Comparison of ENCODE assay signal across 24 cellular contexts in the genomic region with DNA sequence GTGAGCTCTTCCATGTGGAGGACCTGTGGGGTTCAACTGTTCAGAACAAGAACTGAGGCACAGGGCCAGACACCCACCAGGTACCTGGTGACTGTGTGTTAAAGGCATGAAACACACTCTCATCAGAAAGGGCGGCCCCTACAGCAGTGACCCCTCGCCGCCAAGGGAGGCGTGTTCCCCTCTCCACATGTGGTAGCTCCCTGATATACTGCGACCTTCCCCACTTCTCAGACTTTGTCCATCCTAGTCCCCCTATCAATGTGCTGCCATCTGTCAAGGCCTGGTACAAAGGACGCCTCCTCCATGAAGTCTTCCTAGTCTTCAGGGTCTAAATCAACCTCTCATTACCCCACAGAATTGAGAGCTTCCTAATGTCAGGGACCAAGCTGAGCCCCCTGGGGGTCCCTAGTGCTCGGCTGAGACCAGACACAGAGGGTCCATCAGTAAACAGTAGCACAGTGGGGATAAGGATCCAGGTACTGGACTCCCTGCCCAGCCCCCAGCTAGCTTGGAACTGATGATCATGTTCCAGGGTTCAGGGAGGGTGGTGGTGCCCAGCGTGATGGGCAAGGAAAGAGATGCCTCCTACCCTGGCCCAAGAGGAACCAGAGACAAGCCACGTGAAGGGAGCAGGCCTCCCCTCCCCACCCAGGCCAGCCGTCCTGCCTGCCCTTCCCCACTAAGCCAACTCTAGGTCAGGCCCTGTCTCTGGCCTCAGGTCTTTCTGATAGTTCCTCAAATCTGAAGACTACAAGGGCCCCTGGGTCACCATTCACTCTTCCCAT. TPM values are rescaled to one million over a fixed set of nuclear protein-coding genes. Genes with fewer than 3 reads are reported as not detected.
A peak's percentile ranks its signal among the peaks of the same experiment; 100 is the strongest.
DNase-seq lines count a peak whose midpoint lies in the region; ATAC-seq, FAIRE-seq and TF ChIP-seq lines count a peak whose summit lies in the region.
"Had no signal": no experiment of that assay in that cellular context is flagged by ENCODE, and none has a peak within 500 bp of the region (broad histone marks: within the 10 kb centered on the region; RNA-seq: fewer than 3 reads in every experiment).

No MANE protein-coding gene starts in this region.

- no peaks in the 10 kb centered on the region for H3K4me1 ChIP-seq in right lobe of liver
- H3K4me1 ChIP-seq in HepG2 (ENCODE audit: insufficient read depth, low read length): peaks cover 23% of the 10 kb centered on the region
- H3K4me1 ChIP-seq in esophagus muscularis mucosa: peaks cover 39 to 97% (median 91%) of the 10 kb centered on the region in 4 donors
- peaks cover 5% of the 10 kb centered on the region for H3K4me1 ChIP-seq in osteoblast (ENCODE audit: insufficient read depth, low read length)
- H3K4me1 ChIP-seq in transverse colon: peaks cover 17 to 40% (median 36%) of the 10 kb centered on the region in 4 donors
- H3K4me1 ChIP-seq in Peyer's patch: peaks cover 0 to 24% (median 0%) of the 10 kb centered on the region in 4 donors

- no peak for TF ChIP-seq RAD21 in HepG2 (CRISPR knock-in tag; IDR thresholded peaks at IDR 0.05)

- DNase-seq in right lobe of liver: peak in 1 of 3 donors; percentile 55
- DNase-seq in HepG2 (ENCODE audit: low spot score): no peak
- no peak for DNase-seq in esophagus muscularis mucosa (ENCODE audit: extremely low spot score)
- DNase-seq in osteoblast (ENCODE audit: insufficient read length, low spot score, missing footprints): peak; percentile 53
- DNase-seq in transverse colon: no peak
- no peak for DNase-seq in kidney glomerular epithelial cell (lab: John Stamatoyannopoulos, UW)
- no peak for DNase-seq in Peyer's patch
- DNase-seq in glomerular visceral epithelial cell (ENCODE audit: extremely low spot score): no peak
- DNase-seq: DMS53, GDM1, GOT3, KBM-7, NCI-H1092, NCI-H1436, NCI-H187 treated with DMSO at 0.1 percent for 48 hours, NCI-H2107, NCI-H446 treated with DMSO at 0.1 percent for 48 hours, NCI-H526 treated with DMSO at 0.1 percent for 48 hours, OCI-M1, SIG-M5 had no signal

- H3K36me3 ChIP-seq in right lobe of liver (no peaks in the 10 kb centered on the region), HepG2 (replicated peaks in 1 of 2; ENCODE audit: control insufficient read depth in 1 of 2, insufficient read depth in 2 of 2, low read length in 2 of 2) (no peaks in the 10 kb centered on the region), esophagus muscularis mucosa (no peaks in the 10 kb centered on the region), osteoblast (ENCODE audit: insufficient read depth, low read length) (no peaks in the 10 kb centered on the region), transverse colon (no peaks in the 10 kb centered on the region), Peyer's patch (no peaks in the 10 kb centered on the region)

- no TSS peak for BruUV-seq in HepG2 (replicated peaks; lab: Mats Ljungman, UMichigan)

- H3K79me2 ChIP-seq in HepG2 (ENCODE audit: insufficient read depth, low read length) (no peaks in the 10 kb centered on the region), osteoblast (ENCODE audit: insufficient read depth, low read length) (peaks cover 9% of the 10 kb centered on the region)

- TF ChIP-seq EP300 in HepG2 (IDR thresholded peaks at IDR 0.05; ENCODE audit: low read depth in 2 of 2, low read length in 2 of 2) (no peak), HepG2 (CRISPR knock-in tag; IDR thresholded peaks at IDR 0.05; ENCODE audit: borderline replicate concordance) (no peak), esophagus muscularis mucosa (IDR thresholded peaks at IDR 0.05) (no peak), transverse colon (IDR thresholded peaks at IDR 0.05; ENCODE audit: low read depth) (no peak)

- 80% methylated on average over 1 of the region's 10 CpGs for WGBS in right lobe of liver (ENCODE audit: insufficient coverage, low coverage, low lambda C conversion rate, missing lambda C conversion rate)
- WGBS in HepG2 (ENCODE audit: low lambda C conversion rate): 29% methylated on average over 7 of the region's 10 CpGs
- WGBS in esophagus muscularis mucosa: 86% methylated on average over 9 of the region's 10 CpGs
- WGBS in transverse colon (ENCODE audit: low coverage in 1 of 2), 2 donors: 83% methylated on average over 10 of the region's 10 CpGs; no CpG with 5 or more reads in 1 of the 2 donors

- no peak overlapping the region for H3K9ac ChIP-seq in HepG2 (ENCODE audit: insufficient read depth, low read depth, low read length)

- no peak for TF ChIP-seq POLR2A in right lobe of liver (IDR thresholded peaks at IDR 0.05)
- TF ChIP-seq POLR2A in HepG2 (IDR thresholded peaks at IDR 0.05; ENCODE audit: insufficient read depth in 1 of 2, low read depth in 2 of 2, low read length in 2 of 2): no peak
- TF ChIP-seq POLR2A in esophagus muscularis mucosa (IDR thresholded peaks at IDR 0.05; ENCODE audit: low read depth): no peak
- no peak for TF ChIP-seq POLR2A in transverse colon (IDR thresholded peaks at IDR 0.05)
- TF ChIP-seq POLR2A in Peyer's patch (IDR thresholded peaks at IDR 0.05): no peak

- H3K9me3 ChIP-seq in right lobe of liver (no peaks in the 10 kb centered on the region), HepG2 (ENCODE audit: low read length) (no peaks in the 10 kb centered on the region), esophagus muscularis mucosa (no peaks in the 10 kb centered on the region), osteoblast (ENCODE audit: low read depth, low read length) (no peaks in the 10 kb centered on the region), transverse colon (no peaks in the 10 kb centered on the region), Peyer's patch (no peaks in the 10 kb centered on the region)

- H3K27ac ChIP-seq in right lobe of liver (no peak overlapping the region), HepG2 (ENCODE audit: extremely low read length, insufficient read depth, low read length) (no peak overlapping the region), esophagus muscularis mucosa (replicated peaks in 1 of 4) (peak overlapping the region in 3 of 4 donors; percentile 29 to 94 (median 90)), osteoblast (ENCODE audit: low read depth, low read length) (no peak overlapping the region), transverse colon (peak overlapping the region in 3 of 4 donors; percentile 32 to 93 (median 67)), Peyer's patch (no peak overlapping the region)

- no peak for FAIRE-seq in HepG2 (lab: Jason Lieb, UNC)
- FAIRE-seq: A204.1, D721Med, GM18507 had no signal

- H3K4me2 ChIP-seq in HepG2 (ENCODE audit: low read depth, low read length): no peak overlapping the region
- H3K4me2 ChIP-seq in osteoblast (ENCODE audit: insufficient read depth, low read length): no peak overlapping the region

- POLR2A ChIA-PET in HepG2 (lab: Yijun Ruan, JAX): no interaction called here

- in situ Hi-C loops in HepG2 (cut with HindIII; ENCODE audit: extremely low pct_ligation_motif_present, low pct_unique_long_range_greater_than_20kb): no loop called here
- in situ Hi-C loops in transverse colon (cut with MboI; ENCODE audit: low pct_ligation_motif_present in 1 of 4, low pct_unique_long_range_greater_than_20kb in 1 of 4, low sequenced_read_pairs in 3 of 4): no loop called here

- ATAC-seq in right lobe of liver: peak in 3 of 4 donors; percentile 8 to 42 (median 19)
- ATAC-seq in HepG2: no peak
- ATAC-seq: HCT116 had no signal

- CTCF ChIA-PET in HepG2 (lab: Yijun Ruan, JAX; ENCODE audit: low intra/inter-chr PET ratio, low total read pairs): no interaction called here

- H2AFZ ChIP-seq in HepG2 (ENCODE audit: low read length) (no peak overlapping the region), osteoblast (ENCODE audit: low read length) (no peak overlapping the region)

- H3K27me3 ChIP-seq in right lobe of liver (no peaks in the 10 kb centered on the region), HepG2 (ENCODE audit: control insufficient read depth in 1 of 2, insufficient read depth in 2 of 2, low read length in 2 of 2) (peaks cover 2 to 4% of the 10 kb centered on the region in 2 experiments; a peak in 2 of 5 replicates), esophagus muscularis mucosa (no peaks in the 10 kb centered on the region), osteoblast (ENCODE audit: insufficient read depth, low read length) (no peaks in the 10 kb centered on the region), transverse colon (no peaks in the 10 kb centered on the region), Peyer's patch (no peaks in the 10 kb centered on the region)

- no peak for TF ChIP-seq CTCF in right lobe of liver (IDR thresholded peaks at IDR 0.05)
- no peak for TF ChIP-seq CTCF in HepG2 (CRISPR knock-in tag; IDR thresholded peaks at IDR 0.05)
- TF ChIP-seq CTCF in esophagus muscularis mucosa (IDR thresholded peaks at IDR 0.05): no peak
- TF ChIP-seq CTCF in osteoblast (IDR thresholded peaks at IDR 0.05; ENCODE audit: extremely low read depth, low read depth, low read length): no peak
- TF ChIP-seq CTCF in transverse colon (IDR thresholded peaks at IDR 0.05): no peak
- no peak for TF ChIP-seq CTCF in Peyer's patch (IDR thresholded peaks at IDR 0.05)

- H3K4me3 ChIP-seq in right lobe of liver (no peak overlapping the region), HepG2 (replicated peaks in 1 of 3; ENCODE audit: insufficient read depth in 1 of 3, low read depth in 2 of 3, low read length in 3 of 3) (no peak overlapping the region), esophagus muscularis mucosa (no peak overlapping the region), osteoblast (ENCODE audit: insufficient read depth, low read length) (no peak overlapping the region), transverse colon (no peak overlapping the region), Peyer's patch (no peak overlapping the region)

- H4K20me1 ChIP-seq in HepG2 (ENCODE audit: insufficient read depth, low read length) (no peaks in the 10 kb centered on the region), osteoblast (ENCODE audit: insufficient read depth, low read length) (peaks cover 41% of the 10 kb centered on the region)

- intact Hi-C loops in right lobe of liver (cut with DNase I) (no loop called here), HepG2 (cut with micrococcal nuclease; ENCODE audit: unreplicated experiment) (no loop called here), esophagus muscularis mucosa (cut with DNase I) (no loop called here), transverse colon (cut with DNase I; ENCODE audit: low total_unique reads) (no loop called here)

RNA-seq across cellular contexts. Expression of gene SDC3, which starts 10.3 kb away (rescaled TPM):
- total RNA-seq in right lobe of liver (10 to 100 TPM; 13.8 to 45.7 (median 16.2) TPM), HepG2 (2016; rRNA removed; fragmentation: Illumina TruSeq; extraction: Trizol) (0.18 and 0.49 TPM in 2 replicates), esophagus muscularis mucosa (100 to 1,000 TPM in 1 of 4 donors, 10 to 100 TPM in 3; 44.1 to 101 (median 56.5) TPM), osteoblast (38.0 and 39.8 TPM in 2 replicates), transverse colon (10 to 100 TPM in 3 of 4 donors, 1 to 10 TPM in 1; 7.9 to 35.4 (median 10.1) TPM), Peyer's patch (10 to 100 TPM in 1 of 4 donors, 1 to 10 TPM in 3; 4.6 to 12.4 (median 8.9) TPM)
- total RNA-seq in HepG2 (2016; cell fraction: cytosol; rRNA removed; fragmentation: Illumina TruSeq; extraction: Trizol; ENCODE audit: low read depth): 0.10 and 0.26 TPM in 2 replicates
- 0.25 and 0.61 TPM in 2 replicates for total RNA-seq in HepG2 (2016; cell fraction: insoluble cytoplasmic fraction; rRNA removed; fragmentation: Illumina TruSeq; extraction: Trizol)
- total RNA-seq in HepG2 (2016; cell fraction: membrane; rRNA removed; fragmentation: Illumina TruSeq; extraction: Trizol): 0.24 and 0.40 TPM in 2 replicates
- 0.47 and 0.78 TPM in 2 replicates for total RNA-seq in HepG2 (2016; cell fraction: nucleus; rRNA removed; fragmentation: Illumina TruSeq; extraction: Trizol)
- polyA plus RNA-seq in HepG2 (2011; rRNA removed): 0.84 and 0.85 TPM in 2 replicates
- 0.64 and 0.74 TPM in 2 replicates for polyA plus RNA-seq in HepG2 (2011; cell fraction: cytosol; rRNA removed)
- 1.3 and 1.4 TPM in 2 replicates for polyA plus RNA-seq in HepG2 (2011; cell fraction: nucleus; rRNA removed)
- polyA plus RNA-seq in HepG2 (2012): 0.98 and 2.3 TPM in 2 replicates
- polyA plus RNA-seq in HepG2 (2016; cell fraction: cytosol; fragmentation: Illumina TruSeq; extraction: Trizol; ENCODE audit: low read depth): 0.11 and 0.24 TPM in 2 replicates
- 0.69 and 0.96 TPM in 2 replicates for polyA plus RNA-seq in HepG2 (2016; cell fraction: insoluble cytoplasmic fraction; fragmentation: Illumina TruSeq; extraction: Trizol; ENCODE audit: low read depth)
- 0.35 and 0.79 TPM in 2 replicates for polyA plus RNA-seq in HepG2 (2016; cell fraction: membrane; fragmentation: Illumina TruSeq; extraction: Trizol; ENCODE audit: low read depth)
- polyA plus RNA-seq in HepG2 (2016; cell fraction: nucleus; fragmentation: Illumina TruSeq; extraction: Trizol; ENCODE audit: insufficient read depth, low read depth): 1.5 and 1.7 TPM in 2 replicates
- polyA minus RNA-seq in HepG2 (2011; rRNA and poly(A)+ RNA removed; ENCODE audit: low replicate concordance): 1.8 and 6.1 TPM in 2 replicates
- polyA minus RNA-seq in HepG2 (2011; cell fraction: cytosol; rRNA and poly(A)+ RNA removed): 0.89 and 2.0 TPM in 2 replicates
- polyA minus RNA-seq in HepG2 (2011; cell fraction: nucleus; rRNA and poly(A)+ RNA removed): 0.37 and 0.77 TPM in 2 replicates

Comparison
In these comparisons a context has a peak if more than half of its experiments do, and no peak if none do; other contexts are left out.
1. H3K27ac ChIP-seq: peak in esophagus muscularis mucosa (3 of 4) and transverse colon (3 of 4); none in right lobe of liver (0 of 3), HepG2 (single experiment), osteoblast (single experiment) and Peyer's patch (0 of 4).